In genomic region chr2:196875414-196875813, GRCh38 we compare ENCODE assay signal across 22 cellular contexts.
"Had no signal": no experiment of that assay in that cellular context is flagged by ENCODE, and none has a peak within 500 bp of the region (broad histone marks: within the 10 kb centered on the region; RNA-seq: fewer than 3 reads in every experiment).

No MANE protein-coding gene starts in this region.

- H3K9me3 Mint-ChIP-seq: endodermal cell; natural killer cell treated with Interleukin-12 subunit alpha and Interleukin-12 subunit beta and Interleukin-15 and Interleukin-18, amount 100 ng/mL, for 72 hours; stimulated activated memory B cell treated with anti-CD40 and anti-IgM and Interleukin-4, amounts not matched to agents 10 μg/mL and 1 μg/mL and 100 μg/mL, for 72 hours had no signal

- H3K27me3 Mint-ChIP-seq: natural killer cell treated with Interleukin-12 subunit alpha and Interleukin-12 subunit beta and Interleukin-15 and Interleukin-18, amount 100 ng/mL, for 72 hours; progenitor cell of endocrine pancreas; stimulated activated memory B cell treated with anti-CD40 and anti-IgM and Interleukin-4, amounts not matched to agents 10 μg/mL and 1 μg/mL and 100 μg/mL, for 72 hours had no signal

- H3K4me1 Mint-ChIP-seq: stimulated activated memory B cell treated with anti-CD40 and anti-IgM and Interleukin-4, amounts not matched to agents 10 μg/mL and 1 μg/mL and 100 μg/mL, for 72 hours had no signal

- ATAC-seq: left colon; left ventricle myocardium superior; natural killer cell treated with Interleukin-12 subunit alpha and Interleukin-12 subunit beta and Interleukin-15 and Interleukin-18, amount 100 ng/mL, for 72 hours; pancreas; right cardiac atrium; stimulated activated memory B cell treated with anti-CD40 and anti-IgM and Interleukin-4, amounts not matched to agents 10 μg/mL and 1 μg/mL and 100 μg/mL, for 72 hours had no signal

- H3K27ac Mint-ChIP-seq: endodermal cell; natural killer cell treated with Interleukin-12 subunit alpha and Interleukin-12 subunit beta and Interleukin-15 and Interleukin-18, amount 100 ng/mL, for 72 hours; progenitor cell of endocrine pancreas; stimulated activated memory B cell treated with anti-CD40 and anti-IgM and Interleukin-4, amounts not matched to agents 10 μg/mL and 1 μg/mL and 100 μg/mL, for 72 hours had no signal

- DNase-seq: effector CD4-positive, alpha-beta T cell; endodermal cell; foreskin melanocyte; head of caudate nucleus; left colon; left ventricle myocardium superior; mesenchymal stem cell; midbrain; occipital lobe; pancreas; right cardiac atrium; small intestine; stimulated activated CD4-positive, alpha-beta T cell treated with anti-CD3 and anti-CD28 coated beads, Interleukin-12 subunit alpha, Interleukin-12 subunit beta, amount 100 ng/mL, for 4 hours; stimulated activated CD4-positive, alpha-beta T cell treated with anti-CD3 and anti-CD28 coated beads, Interleukin-2, amount 100 ng/mL, for 48 hours; stimulated activated CD8-positive, alpha-beta memory T cell treated with anti-CD3 and anti-CD28 coated beads, Interleukin-4, amount 100 ng/mL, for 48 hours; stomach; substantia nigra; transverse colon had no signal

- H3K4me3 Mint-ChIP-seq: endodermal cell; natural killer cell treated with Interleukin-12 subunit alpha and Interleukin-12 subunit beta and Interleukin-15 and Interleukin-18, amount 100 ng/mL, for 72 hours; stimulated activated memory B cell treated with anti-CD40 and anti-IgM and Interleukin-4, amounts not matched to agents 10 μg/mL and 1 μg/mL and 100 μg/mL, for 72 hours had no signal

- FAIRE-seq: endothelial cell of umbilical vein, pancreas, small intestine had no signal
